In the genomic region with DNA sequence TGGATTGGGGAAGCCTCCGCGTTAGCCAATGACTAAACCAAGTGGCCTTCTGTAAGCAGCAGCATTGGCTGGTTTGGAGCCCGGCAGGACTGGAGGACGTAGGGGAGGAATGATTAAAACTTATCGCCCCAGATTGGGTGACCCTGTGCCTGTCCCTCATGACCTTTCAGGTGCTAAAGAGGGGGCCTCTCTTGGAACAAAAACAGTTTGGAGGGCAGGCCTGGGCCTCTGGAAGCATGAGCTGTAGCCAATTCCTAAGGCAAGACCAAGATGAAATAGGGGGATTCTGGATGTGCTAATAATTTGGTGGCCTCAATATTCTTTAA, we compare ENCODE assay signal across 10 cellular contexts. TPM values are rescaled to one million over a fixed set of nuclear protein-coding genes. Genes with fewer than 3 reads are reported as not detected.
DNase-seq lines count a peak whose midpoint lies in the region; ATAC-seq, FAIRE-seq and TF ChIP-seq lines count a peak whose summit lies in the region.
"Had no signal": no experiment of that assay in that cellular context is flagged by ENCODE, and none has a peak within 500 bp of the region (broad histone marks: within the 10 kb centered on the region; RNA-seq: fewer than 3 reads in every experiment).

No MANE protein-coding gene starts in this region.

- TF ChIP-seq CTCF in WTC11 (IDR thresholded peaks at IDR 0.05) (no peak), kidney (IDR thresholded peaks at IDR 0.05; ENCODE audit: borderline replicate concordance, extremely low read depth, insufficient read depth) (no peak)

- peak; percentile 89 for ATAC-seq in WTC11
- no peak for ATAC-seq in stimulated activated effector memory CD8-positive, alpha-beta T cell treated with anti-CD3 and anti-CD28 coated beads, Interleukin-12 subunit alpha, Interleukin-12 subunit beta, amount 100 ng/mL, for 72 hours

- no peaks in the 10 kb centered on the region for H3K36me3 Mint-ChIP-seq in WTC11
- H3K36me3 Mint-ChIP-seq in stimulated activated effector memory CD8-positive, alpha-beta T cell treated with anti-CD3 and anti-CD28 coated beads, Interleukin-12 subunit alpha, Interleukin-12 subunit beta, amount 100 ng/mL, for 72 hours = no peaks in the 10 kb centered on the region

- peak overlapping the region in 1 of 2 donors; percentile 76 for H3K9ac ChIP-seq in kidney (ENCODE audit: low read length in 2 of 2)
- H3K9ac ChIP-seq in stomach smooth muscle (ENCODE audit: low read length in 2 of 2) = peak overlapping the region in 1 of 2 donors; percentile 68

- intact Hi-C loops in kidney (cut with DNase I) = no loop called here

- H3K27ac ChIP-seq in kidney (ENCODE audit: low read depth in 2 of 2, low read length in 2 of 2) (peak overlapping the region; percentile 61 to 73), stomach smooth muscle (ENCODE audit: low read length) (peak overlapping the region; percentile 85)
- H3K27ac ChIP-seq: C4-2B had no signal

- POLR2A ChIA-PET in WTC11 (lab: Charles Lee) = no interaction called here

- no peaks in the 10 kb centered on the region for H3K27me3 ChIP-seq in stomach smooth muscle (ENCODE audit: control insufficient read depth in 1 of 2, insufficient read depth in 2 of 2, low read length in 2 of 2)

- H3K27ac Mint-ChIP-seq in WTC11 = no peak overlapping the region
- no peak overlapping the region for H3K27ac Mint-ChIP-seq in stimulated activated effector memory CD8-positive, alpha-beta T cell treated with anti-CD3 and anti-CD28 coated beads, Interleukin-12 subunit alpha, Interleukin-12 subunit beta, amount 100 ng/mL, for 72 hours

- H3K4me3 ChIP-seq in kidney (ENCODE audit: low read length in 2 of 2) = peak overlapping the region; percentile 80 to 95
- H3K4me3 ChIP-seq in stomach smooth muscle (ENCODE audit: low read length in 2 of 2) = peak overlapping the region; percentile 69 to 86

- H3K9me3 ChIP-seq in kidney (ENCODE audit: control insufficient read depth in 1 of 2, low read length in 2 of 2) = no peaks in the 10 kb centered on the region
- no peaks in the 10 kb centered on the region for H3K9me3 ChIP-seq in stomach smooth muscle (ENCODE audit: control insufficient read depth in 2 of 2, low read length in 2 of 2)

- CTCF ChIA-PET in WTC11 (lab: Charles Lee) = interaction anchor here (0.6 to 6.1 kb wide), 7 partner anchors 8 to 706 kb away, joined by 3 to 27 read pairs (median 4); no protein-coding TSS in a partner anchor

- H3K4me3 Mint-ChIP-seq in WTC11 = peak overlapping the region; percentile 69
- H3K4me3 Mint-ChIP-seq in stimulated activated effector memory CD8-positive, alpha-beta T cell treated with anti-CD3 and anti-CD28 coated beads, Interleukin-12 subunit alpha, Interleukin-12 subunit beta, amount 100 ng/mL, for 72 hours = no peak overlapping the region

- H3K36me3 ChIP-seq in kidney (ENCODE audit: control insufficient read depth in 1 of 2, insufficient read depth in 2 of 2, low read length in 2 of 2) = no peaks in the 10 kb centered on the region
- H3K36me3 ChIP-seq in stomach smooth muscle (ENCODE audit: control insufficient read depth in 2 of 2, insufficient read depth in 2 of 2, low read length in 2 of 2) = peaks cover 0 to 2% of the 10 kb centered on the region in 2 donors

- no peak for FAIRE-seq in kidney (lab: Jason Lieb, UNC)
- FAIRE-seq: islet of Langerhans had no signal

- peak; percentile 87 for DNase-seq in NCI-H2196 (lab: John Stamatoyannopoulos, UW; ENCODE audit: unreplicated experiment)
- no peak for DNase-seq in NCI-H2196 treated with DMSO at 0.1 percent for 48 hours (lab: John Stamatoyannopoulos, UW; ENCODE audit: unreplicated experiment)
- peak; percentile 66 for DNase-seq in WTC11 (ENCODE audit: low spot score)
- no peak for DNase-seq in kidney
- no peak for DNase-seq in NCI-H2081 treated with DMSO at 0.1 percent for 48 hours (lab: John Stamatoyannopoulos, UW)
- no peak for DNase-seq in C1 segment of cervical spinal cord (lab: John Stamatoyannopoulos, UW)
- DNase-seq in stimulated activated effector memory CD8-positive, alpha-beta T cell treated with anti-CD3 and anti-CD28 coated beads, Interleukin-12 subunit alpha, Interleukin-12 subunit beta, amount 100 ng/mL, for 72 hours (ENCODE audit: low spot score in 2 of 2) = no peak

- peaks cover 11 to 17% of the 10 kb centered on the region in 2 donors for H3K4me1 ChIP-seq in kidney (ENCODE audit: control insufficient read depth in 1 of 2, insufficient read depth in 1 of 2, low read depth in 1 of 2, low read length in 2 of 2)
- H3K4me1 ChIP-seq in stomach smooth muscle (ENCODE audit: control insufficient read depth, insufficient read depth, low read length) = peaks cover 54% of the 10 kb centered on the region

- peaks cover 14% of the 10 kb centered on the region for H3K4me1 Mint-ChIP-seq in WTC11
- peaks cover 31% of the 10 kb centered on the region for H3K4me1 Mint-ChIP-seq in stimulated activated effector memory CD8-positive, alpha-beta T cell treated with anti-CD3 and anti-CD28 coated beads, Interleukin-12 subunit alpha, Interleukin-12 subunit beta, amount 100 ng/mL, for 72 hours

- H3K27me3 Mint-ChIP-seq in WTC11 (ENCODE audit: low read depth) = peaks cover 53% of the 10 kb centered on the region

- H3K9me3 Mint-ChIP-seq in WTC11 = no peaks in the 10 kb centered on the region
- H3K9me3 Mint-ChIP-seq in stimulated activated effector memory CD8-positive, alpha-beta T cell treated with anti-CD3 and anti-CD28 coated beads, Interleukin-12 subunit alpha, Interleukin-12 subunit beta, amount 100 ng/mL, for 72 hours = no peaks in the 10 kb centered on the region

TF ChIP-seq in WTC11, 78 proteins besides CTCF, POLR2A, EP300 and RAD21:
- TF ChIP-seq GRHL2 (CRISPR knock-in tag; IDR thresholded peaks at IDR 0.05; ENCODE audit: insufficient replicate concordance, severe bottlenecking) = no peak
- no peak for TF ChIP-seq SOX15 (CRISPR knock-in tag; IDR thresholded peaks at IDR 0.05)
- TF ChIP-seq MAX (CRISPR knock-in tag; IDR thresholded peaks at IDR 0.05) = no peak
- no peak for TF ChIP-seq CBFB (CRISPR knock-in tag; IDR thresholded peaks at IDR 0.05; ENCODE audit: low read depth)
TF ChIP-seq in WTC11: peak in this region for 0.

RNA-seq across cellular contexts. Expression of gene GMPR, which starts 1.4 kb away (rescaled TPM):
- total RNA-seq in WTC11 (2021) = 2.2 to 2.8 TPM (median 2.4 TPM) in 3 replicates
- total RNA-seq in kidney = 51.4 TPM
- polyA plus RNA-seq in kidney (ENCODE audit: insufficient read depth, low read depth, low replicate concordance) = 54.5 TPM

Comparison
In these comparisons a context has a peak if more than half of its experiments do, and no peak if none do; other contexts are left out.
1. DNase-seq: peak in NCI-H2196 (single experiment) and WTC11 (single experiment); none in NCI-H2196 treated with DMSO at 0.1 percent for 48 hours (single experiment), kidney (single experiment), NCI-H2081 treated with DMSO at 0.1 percent for 48 hours (single experiment), C1 segment of cervical spinal cord (0 of 14) and stimulated activated effector memory CD8-positive, alpha-beta T cell treated with anti-CD3 and anti-CD28 coated beads, Interleukin-12 subunit alpha, Interleukin-12 subunit beta, amount 100 ng/mL, for 72 hours (0 of 2).
2. RNA of gene GMPR, which starts 1.4 kb away (total RNA-seq): 51.4 TPM in kidney (single experiment); 2.2 to 2.8 TPM in WTC11; every median in the first group is over 10 times any median in the second.